1 cellular context compared by ENCODE assay signal in genomic region chr10:62805139-62806092, GRCh38.
TF ChIP-seq lines count a peak whose summit lies in the region.

No MANE protein-coding gene starts in this region.

TF ChIP-seq in HepG2, 621 proteins besides CTCF, POLR2A, EP300 and RAD21 (continued from another document):
- no peak for TF ChIP-seq TEAD3 (CRISPR knock-in tag; optimal IDR thresholded peaks at IDR 0.05; ENCODE audit: borderline replicate concordance)
- TF ChIP-seq, protein P1, sequence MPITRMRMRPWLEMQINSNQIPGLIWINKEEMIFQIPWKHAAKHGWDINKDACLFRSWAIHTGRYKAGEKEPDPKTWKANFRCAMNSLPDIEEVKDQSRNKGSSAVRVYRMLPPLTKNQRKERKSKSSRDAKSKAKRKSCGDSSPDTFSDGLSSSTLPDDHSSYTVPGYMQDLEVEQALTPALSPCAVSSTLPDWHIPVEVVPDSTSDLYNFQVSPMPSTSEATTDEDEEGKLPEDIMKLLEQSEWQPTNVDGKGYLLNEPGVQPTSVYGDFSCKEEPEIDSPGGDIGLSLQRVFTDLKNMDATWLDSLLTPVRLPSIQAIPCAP (CRISPR knock-in tag; IDR thresholded peaks at IDR 0.05; ENCODE audit: low read depth) = 0 out of 2 replicates have a peak, but pooled peaks have one; percentile 30
- TF ChIP-seq ZNF652 (CRISPR knock-in tag; IDR thresholded peaks at IDR 0.05; ENCODE audit: borderline replicate concordance, low read depth) = no peak
- TF ChIP-seq SP2 (CRISPR knock-in tag; IDR thresholded peaks at IDR 0.05) = no peak
- peak; percentile 79 for TF ChIP-seq UBTF (CRISPR knock-in tag; IDR thresholded peaks at IDR 0.05)
- TF ChIP-seq, protein P2, sequence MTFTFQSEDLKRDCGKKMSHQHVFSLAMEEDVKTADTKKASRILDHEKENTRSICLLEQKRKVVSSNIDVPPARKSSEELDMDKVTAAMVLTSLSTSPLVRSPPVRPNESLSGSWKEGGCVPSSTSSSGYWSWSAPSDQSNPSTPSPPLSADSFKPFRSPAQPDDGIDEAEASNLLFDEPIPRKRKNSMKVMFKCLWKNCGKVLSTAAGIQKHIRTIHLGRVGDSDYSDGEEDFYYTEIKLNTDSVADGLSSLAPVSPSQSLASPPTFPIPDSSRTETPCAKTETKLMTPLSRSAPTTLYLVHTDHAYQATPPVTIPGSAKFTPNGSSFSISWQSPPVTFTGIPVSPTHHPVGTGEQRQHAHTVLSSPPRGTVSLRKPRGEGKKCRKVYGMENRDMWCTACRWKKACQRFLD (CRISPR knock-in tag; IDR thresholded peaks at IDR 0.05; ENCODE audit: borderline replicate concordance) = no peak
- no peak for TF ChIP-seq SSRP1 (CRISPR knock-in tag; IDR thresholded peaks at IDR 0.05)
- no peak; the same call in 1 of the 2 replicates for TF ChIP-seq ZNF589 (CRISPR knock-in tag; conservative IDR thresholded peaks at IDR 0.05)
- no peak for TF ChIP-seq ZNF629 (CRISPR knock-in tag; conservative IDR thresholded peaks at IDR 0.05)
- no peak for TF ChIP-seq CSRNP2 (CRISPR knock-in tag; conservative IDR thresholded peaks at IDR 0.05; ENCODE audit: low read depth)
- TF ChIP-seq ZNF614 (CRISPR knock-in tag; IDR thresholded peaks at IDR 0.05; ENCODE audit: borderline replicate concordance) = no peak
- TF ChIP-seq ELF1 (CRISPR knock-in tag; IDR thresholded peaks at IDR 0.05) = no peak
- no peak for TF ChIP-seq SMAD3 (CRISPR knock-in tag; IDR thresholded peaks at IDR 0.05)
- TF ChIP-seq ZNF563 (CRISPR knock-in tag; IDR thresholded peaks at IDR 0.05) = no peak
- TF ChIP-seq RXRA (CRISPR knock-in tag; IDR thresholded peaks at IDR 0.05) = no peak
